ENCODE assay signal across 1 cellular context in genomic region chr4:15676899-15677298, GRCh38.
TF ChIP-seq lines count a peak whose summit lies in the region.

No MANE protein-coding gene starts in this region.

TF ChIP-seq in endothelial cell of umbilical vein, 7 proteins besides CTCF, POLR2A, EP300 and RAD21:
- TF ChIP-seq FOS (IDR thresholded peaks at IDR 0.05; ENCODE audit: borderline replicate concordance, insufficient read depth, low read length) (no peak), POLR2AphosphoS5 (IDR thresholded peaks at IDR 0.05; ENCODE audit: insufficient read depth, low read depth, low read length) (no peak), GATA2 (IDR thresholded peaks at IDR 0.05; ENCODE audit: insufficient read depth, insufficient read length, low read depth, low read length) (no peak), MYC (IDR thresholded peaks at IDR 0.05; ENCODE audit: low read depth, low read length) (no peak), EZH2 (IDR thresholded peaks at IDR 0.05; ENCODE audit: borderline replicate concordance, low read depth, low read length, severe bottlenecking) (no peak)
- TF ChIP-seq, protein P1, sequence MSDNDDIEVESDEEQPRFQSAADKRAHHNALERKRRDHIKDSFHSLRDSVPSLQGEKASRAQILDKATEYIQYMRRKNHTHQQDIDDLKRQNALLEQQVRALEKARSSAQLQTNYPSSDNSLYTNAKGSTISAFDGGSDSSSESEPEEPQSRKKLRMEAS (IDR thresholded peaks at IDR 0.05; ENCODE audit: insufficient read depth, insufficient read length): no peak
TF ChIP-seq in endothelial cell of umbilical vein: peak in this region for 0.
